8 cellular contexts compared by ENCODE assay signal in genomic region chr10:35231646-35232045, GRCh38.
"Had no signal": no experiment of that assay in that cellular context is flagged by ENCODE, and none has a peak within 500 bp of the region (broad histone marks: within the 10 kb centered on the region; RNA-seq: fewer than 3 reads in every experiment).

No MANE protein-coding gene starts in this region.

- FAIRE-seq: G401.6, GM12878, GM12891, GM12892, GM18507, GM19239 had no signal

- H3K4me3 ChIP-seq: GM12878 had no signal

- DNase-seq: GDM1, GF-D8 had no signal

- ATAC-seq: GM12878 had no signal
